Comparison of ENCODE assay signal across 27 cellular contexts in the genomic region with DNA sequence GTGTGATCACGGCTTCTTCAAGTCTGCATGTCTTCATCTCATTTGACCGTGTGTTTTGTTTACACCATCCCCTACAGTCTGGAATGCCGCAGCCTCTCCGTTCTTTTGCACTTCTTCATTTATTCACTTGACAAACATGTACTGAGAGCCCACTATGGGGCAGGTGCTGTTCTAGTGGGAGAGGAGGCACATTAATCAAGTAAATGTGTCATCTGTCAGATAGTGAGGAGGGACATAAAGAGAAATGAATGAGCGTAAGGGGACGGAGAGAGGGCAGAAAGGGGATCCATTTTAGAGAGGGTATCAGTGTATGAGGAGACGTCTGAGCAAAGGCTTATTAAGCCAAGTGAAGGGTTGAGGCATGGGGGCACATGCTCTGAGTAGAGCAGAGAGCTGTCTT. TPM values are rescaled to one million over a fixed set of nuclear protein-coding genes. Genes with fewer than 3 reads are reported as not detected.
DNase-seq lines count a peak whose midpoint lies in the region; FAIRE-seq and TF ChIP-seq lines count a peak whose summit lies in the region.
"Had no signal": no experiment of that assay in that cellular context is flagged by ENCODE, and none has a peak within 500 bp of the region (broad histone marks: within the 10 kb centered on the region; RNA-seq: fewer than 3 reads in every experiment).

No MANE protein-coding gene starts in this region.

- H4K20me1 ChIP-seq in H1 (replicated peaks in 1 of 2; ENCODE audit: control insufficient read depth in 1 of 2, insufficient read depth in 2 of 2, low read length in 2 of 2) = no peaks in the 10 kb centered on the region
- H4K20me1 ChIP-seq in mammary epithelial cell (ENCODE audit: insufficient read depth, low read length) = no peaks in the 10 kb centered on the region
- H4K20me1 ChIP-seq: BLaER1 treated with 17β-estradiol and CSF1 and Interleukin-3, amounts not matched to agents 10 nM and 100 nM had no signal

- H3K4ac ChIP-seq in H1 (replicated peaks; ENCODE audit: insufficient read length, low read depth, low read length) = no peak overlapping the region

- H3K27me3 Mint-ChIP-seq in progenitor cell of endocrine pancreas = peaks cover 5% of the 10 kb centered on the region
- H3K27me3 Mint-ChIP-seq: CD4-positive, alpha-beta T cell had no signal

- 92% methylated on average over 7 of the region's 7 CpGs; no CpG with 5 or more reads in 1 of the 2 experiments for WGBS in H1 (ENCODE audit: extremely low coverage in 1 of 2, insufficient coverage in 1 of 2, insufficient read length in 1 of 2, insufficient replicate concordance in 2 of 2, low coverage in 1 of 2, low lambda C conversion rate in 2 of 2, missing lambda C conversion rate in 1 of 2), 2 experiments
- WGBS in mammary epithelial cell (ENCODE audit: low coverage, missing lambda C conversion rate) = 82% methylated on average over 7 of the region's 7 CpGs

- H3K56ac ChIP-seq in H1 (replicated peaks; ENCODE audit: insufficient read length, low read depth, low read length) = no peak overlapping the region

- H3K4me1 ChIP-seq in H1 (replicated peaks in 1 of 4; ENCODE audit: control insufficient read depth in 3 of 4, insufficient read depth in 4 of 4, low read length in 3 of 4) (no peaks in the 10 kb centered on the region), mammary epithelial cell (ENCODE audit: insufficient read depth, low read length) (no peaks in the 10 kb centered on the region)
- H3K4me1 ChIP-seq: A549; BE2C; BLaER1 treated with 17β-estradiol and CSF1 and Interleukin-3, amounts not matched to agents 10 nM and 100 nM; HAP-1 had no signal

- CTCF ChIA-PET in H1 (lab: Charles Lee; ENCODE audit: partially characterized antibody) = interaction anchor here (1.0 kb wide), 1 partner anchor 14 kb away, joined by 3 read pairs; no protein-coding TSS in a partner anchor
- CTCF ChIA-PET in mammary epithelial cell (lab: Charles Lee; ENCODE audit: low non-redundant PET) = no interaction called here

- TF ChIP-seq POLR2A in H1 (IDR thresholded peaks at IDR 0.05; ENCODE audit: control extremely low read depth in 1 of 2, low read depth in 2 of 2, low read length in 2 of 2) = no peak

- no peak overlapping the region for H3K4me3 ChIP-seq in H1 (ENCODE audit: extremely low read depth in 1 of 4, insufficient read depth in 2 of 4, low read depth in 3 of 4, low read length in 4 of 4)
- no peak overlapping the region for H3K4me3 ChIP-seq in mammary epithelial cell (replicated peaks in 1 of 3; ENCODE audit: insufficient read depth in 1 of 3, low read depth in 2 of 3, low read length in 3 of 3)
- H3K4me3 ChIP-seq: A549; BLaER1 treated with 17β-estradiol and CSF1 and Interleukin-3, amounts not matched to agents 10 nM and 100 nM; GM12878; GM23338; HAP-1 had no signal

- H2BK5ac ChIP-seq in H1 (ENCODE audit: low read depth, low read length) = no peak overlapping the region

- H3K9ac ChIP-seq in H1 (replicated peaks in 1 of 4; ENCODE audit: extremely low read depth in 1 of 4, low read depth in 3 of 4, low read length in 3 of 4) (no peak overlapping the region), mammary epithelial cell (ENCODE audit: insufficient read depth, low read length) (no peak overlapping the region)
- H3K9ac ChIP-seq: BLaER1 treated with 17β-estradiol and CSF1 and Interleukin-3, amounts not matched to agents 10 nM and 100 nM had no signal

- H3K27me3 ChIP-seq in H1 (replicated peaks in 1 of 4; ENCODE audit: control insufficient read depth in 3 of 4, extremely low read depth in 1 of 4, insufficient read depth in 3 of 4, low read length in 3 of 4) = no peaks in the 10 kb centered on the region; a peak in 1 of 7 replicates
- H3K27me3 ChIP-seq in mammary epithelial cell (ENCODE audit: insufficient read depth, low read length) = no peaks in the 10 kb centered on the region
- H3K27me3 ChIP-seq: BE2C; BLaER1 treated with 17β-estradiol and CSF1 and Interleukin-3, amounts not matched to agents 10 nM and 100 nM had no signal

- no peak for TF ChIP-seq EP300 in H1 (IDR thresholded peaks at IDR 0.05; ENCODE audit: borderline replicate concordance in 1 of 2, low read depth in 2 of 2, low read length in 2 of 2)

- no peak overlapping the region for H4K5ac ChIP-seq in H1 (ENCODE audit: insufficient read length, low read depth, low read length)

- H3K14ac ChIP-seq in H1 (ENCODE audit: insufficient read length) = no peak overlapping the region

- no peak overlapping the region for H2BK120ac ChIP-seq in H1 (replicated peaks; ENCODE audit: low read depth, low read length)

- H2BK12ac ChIP-seq in H1 (ENCODE audit: low read depth, low read length) = no peak overlapping the region

- in situ Hi-C loops in mammary epithelial cell (cut with MboI; ENCODE audit: low sequenced_read_pairs in 2 of 2) = no loop called here

- no peak overlapping the region; the same call in 1 of the 2 replicates for H2BK15ac ChIP-seq in H1 (ENCODE audit: low read length)

- H3K4me1 Mint-ChIP-seq in progenitor cell of endocrine pancreas (ENCODE audit: low read depth) = peaks cover 22% of the 10 kb centered on the region
- H3K4me1 Mint-ChIP-seq: CD14-positive monocyte; CD8-positive, alpha-beta memory T cell had no signal

- peak overlapping the region; percentile 7 for H3K27ac Mint-ChIP-seq in progenitor cell of endocrine pancreas
- H3K27ac Mint-ChIP-seq: CD14-positive monocyte; CD4-positive, alpha-beta T cell; CD8-positive, alpha-beta memory T cell; GM23338; HFFc6 had no signal

- no peak overlapping the region for H2AK5ac ChIP-seq in H1 (ENCODE audit: low read depth, low read length)

- H2BK20ac ChIP-seq in H1 (ENCODE audit: low read length) = 0 out of 2 replicates have a peak overlapping the region, but pooled peaks have one; percentile 48

- H3K4me3 Mint-ChIP-seq in progenitor cell of endocrine pancreas (ENCODE audit: low read depth) = no peak overlapping the region
- H3K4me3 Mint-ChIP-seq: CD14-positive monocyte; CD4-positive, alpha-beta T cell; CD8-positive, alpha-beta memory T cell; GM23338; HFFc6 had no signal

- no peak for FAIRE-seq in H1 (lab: Jason Lieb, UNC)
- FAIRE-seq: A549, D721Med, GM12878, GM19239, H54 had no signal

- peak in 2 of 3 experiments; percentile 3 to 17 for DNase-seq in NCI-H1417 (lab: John Stamatoyannopoulos, UW)
- DNase-seq in NCI-H1417 treated with DMSO at 0.1 percent for 48 hours (lab: John Stamatoyannopoulos, UW) = no peak
- DNase-seq in H1 (ENCODE audit: low read depth in 1 of 2, low spot score in 2 of 2) = no peak
- no peak for DNase-seq in progenitor cell of endocrine pancreas (ENCODE audit: low spot score, unreplicated experiment)
- peak; percentile 5 for DNase-seq in ureter (ENCODE audit: low spot score)
- no peak for DNase-seq in activated naive CD4-positive, alpha-beta T cell (lab: John Stamatoyannopoulos, UW)
- no peak for DNase-seq in mammary epithelial cell
- DNase-seq: 8988T; ACHN; AML-193; BE2C; CD4-positive, alpha-beta T cell; CD8-positive, alpha-beta memory T cell; DMS 273 treated with DMSO at 0.1 percent for 48 hours; DMS79; EL; GDM1; HFFc6 had no signal

- H3K23ac ChIP-seq in H1 (ENCODE audit: insufficient read length) = no peak overlapping the region

- dilution Hi-C loops in mammary epithelial cell (cut with HindIII; ENCODE audit: low sequenced_read_pairs) = no loop called here

- no peaks in the 10 kb centered on the region for H3K9me3 ChIP-seq in H1 (ENCODE audit: insufficient read depth in 2 of 2, low read depth in 1 of 2, low read length in 1 of 2)
- peaks cover 17% of the 10 kb centered on the region for H3K9me3 ChIP-seq in mammary epithelial cell (replicated peaks; ENCODE audit: insufficient read depth, low read length)
- H3K9me3 ChIP-seq: A549; BE2C; BLaER1 treated with 17β-estradiol and CSF1 and Interleukin-3, amounts not matched to agents 10 nM and 100 nM; HAP-1 had no signal

- H3K18ac ChIP-seq in H1 (ENCODE audit: extremely low read depth, low read length) = no peak overlapping the region

- H4K8ac ChIP-seq in H1 (ENCODE audit: extremely low read depth, insufficient read depth, low read length) = no peak overlapping the region

- no peak overlapping the region for H4K91ac ChIP-seq in H1 (replicated peaks; ENCODE audit: insufficient read length, low read length)

- TF ChIP-seq CTCF in H1 (IDR thresholded peaks at IDR 0.05; ENCODE audit: control extremely low read depth in 1 of 3, insufficient read depth in 1 of 3, low read depth in 1 of 3, low read length in 3 of 3) = no peak
- TF ChIP-seq CTCF in progenitor cell of endocrine pancreas (IDR thresholded peaks at IDR 0.05; ENCODE audit: unreplicated experiment) = no peak
- TF ChIP-seq CTCF in mammary epithelial cell (conservative IDR thresholded peaks at IDR 0.05 in 1 of 2, IDR thresholded peaks at IDR 0.05 in 1 of 2; ENCODE audit: extremely low read depth in 1 of 2, insufficient read depth in 1 of 2, low read depth in 1 of 2, low read length in 2 of 2) = no peak

- no peak for TF ChIP-seq RAD21 in H1 (IDR thresholded peaks at IDR 0.05 in 1 of 2, conservative IDR thresholded peaks at IDR 0.05 in 1 of 2; ENCODE audit: low read depth in 2 of 2, low read length in 2 of 2)

- H3K9me3 Mint-ChIP-seq in progenitor cell of endocrine pancreas (ENCODE audit: low read depth) = no peaks in the 10 kb centered on the region
- H3K9me3 Mint-ChIP-seq: CD14-positive monocyte; CD4-positive, alpha-beta T cell; CD8-positive, alpha-beta memory T cell; GM23338 had no signal

- no peaks in the 10 kb centered on the region for H3K36me3 ChIP-seq in H1 (ENCODE audit: control insufficient read depth in 2 of 4, insufficient read depth in 4 of 4, low read length in 3 of 4)
- no peaks in the 10 kb centered on the region for H3K36me3 ChIP-seq in mammary epithelial cell (ENCODE audit: insufficient read depth, low read length)
- H3K36me3 ChIP-seq: BE2C; BLaER1 treated with 17β-estradiol and CSF1 and Interleukin-3, amounts not matched to agents 10 nM and 100 nM; HAP-1 had no signal

- POLR2A ChIA-PET in H1 (lab: Charles Lee; ENCODE audit: partially characterized antibody) = no interaction called here

- no peak overlapping the region for H3K4me2 ChIP-seq in H1 (ENCODE audit: insufficient read depth in 1 of 2, low read depth in 2 of 2, low read length in 2 of 2)
- no peak overlapping the region for H3K4me2 ChIP-seq in mammary epithelial cell (ENCODE audit: insufficient read depth, low read depth, low read length)
- H3K4me2 ChIP-seq: A549; BLaER1 treated with 17β-estradiol and CSF1 and Interleukin-3, amounts not matched to agents 10 nM and 100 nM; GM23338 had no signal

- H3K23me2 ChIP-seq in H1 (ENCODE audit: low read depth, low read length) = no peaks in the 10 kb centered on the region

- H3K36me3 Mint-ChIP-seq in progenitor cell of endocrine pancreas (ENCODE audit: insufficient read depth) = no peaks in the 10 kb centered on the region
- H3K36me3 Mint-ChIP-seq: CD14-positive monocyte; CD8-positive, alpha-beta memory T cell had no signal

- no peaks in the 10 kb centered on the region for H3K79me1 ChIP-seq in H1 (ENCODE audit: low read depth, low read length)

- BruUV-seq in mammary epithelial cell (replicated peaks; lab: Mats Ljungman, UMichigan) = no TSS peak

- intact Hi-C loops in mammary epithelial cell (cut with micrococcal nuclease) = no loop called here

- no peak overlapping the region; the same call in 1 of the 2 replicates for H2AFZ ChIP-seq in H1 (ENCODE audit: low read length)
- no peak overlapping the region for H2AFZ ChIP-seq in mammary epithelial cell (ENCODE audit: low read depth, low read length)

- H3K27ac ChIP-seq in H1 (ENCODE audit: low read depth, low read length) = no peak overlapping the region
- no peak overlapping the region for H3K27ac ChIP-seq in mammary epithelial cell (ENCODE audit: insufficient read depth, low read depth, low read length)
- H3K27ac ChIP-seq: A549; BLaER1 treated with 17β-estradiol and CSF1 and Interleukin-3, amounts not matched to agents 10 nM and 100 nM had no signal

- H3K79me2 ChIP-seq in H1 (ENCODE audit: control insufficient read depth in 1 of 2, insufficient read depth in 2 of 2, low read length in 2 of 2) = no peaks in the 10 kb centered on the region
- no peaks in the 10 kb centered on the region for H3K79me2 ChIP-seq in mammary epithelial cell (ENCODE audit: insufficient read depth, low read length)

RNA-seq across cellular contexts. Expression of a gene that starts 54.0 kb away (rescaled TPM):
- total RNA-seq in H1 (2021; fragmentation: NEBNext Ultra II Directional; extraction: Animal tissue kit (Norgen Biotek cat#: 25700)) = 123 and 131 TPM in 2 replicates
- 18.3 and 22.2 TPM in 2 replicates for polyA plus RNA-seq in H1 (2011; rRNA removed)
- 17.7 TPM for polyA plus RNA-seq in H1 (2011; cell fraction: cytosol; rRNA removed)
- 41.9 TPM for polyA plus RNA-seq in H1 (2011; cell fraction: nucleus; rRNA removed)
- polyA plus RNA-seq in H1 (2012, experiment 1 of 2) = 35.3 to 44.8 TPM (median 42.0 TPM) in 4 replicates
- polyA plus RNA-seq in H1 (2012, experiment 2 of 2) = 5.8 TPM
- polyA plus RNA-seq in H1 (2013, experiment 1 of 2) = 33.3 TPM
- polyA plus RNA-seq in H1 (2013, experiment 2 of 2) = 30.9 TPM
- 55.8 and 66.8 TPM in 2 replicates for polyA minus RNA-seq in H1 (2011; rRNA and poly(A)+ RNA removed)
- 60.4 TPM for polyA minus RNA-seq in H1 (2011; cell fraction: cytosol; rRNA and poly(A)+ RNA removed)
- 55.3 TPM for polyA minus RNA-seq in H1 (2011; cell fraction: nucleus; rRNA and poly(A)+ RNA removed)
- total RNA-seq in progenitor cell of endocrine pancreas = 37.6 and 40.5 TPM in 2 replicates
- total RNA-seq in ureter = 10.0 TPM
- total RNA-seq in mammary epithelial cell = under 1 TPM in 1 of 2 donors, not detected in 1; 0.50 TPM
- polyA plus RNA-seq in mammary epithelial cell = under 0.01 TPM
- polyA minus RNA-seq in mammary epithelial cell = not detected
- total RNA-seq: CD4-positive, alpha-beta T cell; CD8-positive, alpha-beta memory T cell; HFFc6 had no signal
- polyA plus RNA-seq: CD8-positive, alpha-beta memory T cell had no signal

Comparison
In these comparisons a context has a peak if more than half of its experiments do, and no peak if none do; other contexts are left out.
1. DNase-seq: peak in NCI-H1417 (2 of 3) and ureter (single experiment); none in NCI-H1417 treated with DMSO at 0.1 percent for 48 hours (single experiment), H1 (0 of 2), progenitor cell of endocrine pancreas (single experiment), activated naive CD4-positive, alpha-beta T cell (0 of 4) and mammary epithelial cell (single experiment).